ENCODE assay signal across 17 cellular contexts in the genomic region with DNA sequence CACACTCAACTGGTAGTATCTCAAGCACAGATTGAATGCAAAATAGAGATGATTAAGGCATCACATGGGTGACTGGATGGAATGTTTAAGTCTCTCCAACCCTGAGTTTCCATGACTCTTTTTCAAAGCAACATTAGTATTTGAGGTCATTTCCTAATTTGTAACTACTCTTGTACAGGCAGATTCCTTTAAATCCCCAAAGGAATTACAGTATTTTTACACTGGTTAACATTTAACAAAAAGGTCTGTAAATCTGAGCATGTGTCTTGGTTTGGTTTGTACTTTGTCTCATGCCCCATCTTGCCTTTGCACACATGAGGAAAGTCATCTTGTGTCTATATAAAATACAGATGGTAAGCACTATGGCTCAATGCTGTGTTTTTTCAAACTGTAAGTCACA. TPM values are rescaled to one million over a fixed set of nuclear protein-coding genes. Genes with fewer than 3 reads are reported as not detected.
A peak's percentile ranks its signal among the peaks of the same experiment; 100 is the strongest.
DNase-seq lines count a peak whose midpoint lies in the region; ATAC-seq and TF ChIP-seq lines count a peak whose summit lies in the region.
"Had no signal": no experiment of that assay in that cellular context is flagged by ENCODE, and none has a peak within 500 bp of the region (broad histone marks: within the 10 kb centered on the region; RNA-seq: fewer than 3 reads in every experiment).

No MANE protein-coding gene starts in this region.

- DNase-seq in COLO829 (ENCODE audit: low spot score) (peak; percentile 18), ascending aorta (ENCODE audit: low spot score in 2 of 2) (no peak), fibroblast of villous mesenchyme (ENCODE audit: low read depth) (peak; percentile 58), renal cortical epithelial cell (ENCODE audit: low read depth) (peak; percentile 97), NCI-H2171 (lab: John Stamatoyannopoulos, UW) (no peak), T-helper 9 cell (no peak)
- DNase-seq: activated CD8-positive, alpha-beta T cell treated with anti-CD3 and anti-CD28 coated beads, Interleukin-2, amount 10 ng/mL, durations not matched to agents 7 days and 5 days; activated effector memory CD4-positive, alpha-beta T cell treated with Interleukin-2 at 50 U/mL for 16 hours; CD4-positive, CD25-positive, alpha-beta regulatory T cell; esophagus squamous epithelium; MV-4-11; naive thymus-derived CD4-positive, alpha-beta T cell; stimulated activated naive B cell treated with anti-CD40 and anti-IgM and Interleukin-4, amounts not matched to agents 10 μg/mL and 1 μg/mL and 100 μg/mL, for 72 hours had no signal

- TF ChIP-seq CTCF in ascending aorta (IDR thresholded peaks at IDR 0.05): no peak
- TF ChIP-seq CTCF in fibroblast of villous mesenchyme (IDR thresholded peaks at IDR 0.05; ENCODE audit: insufficient read depth, low read depth, low read length): no peak

- no peak for ATAC-seq in GM21360 (IDR thresholded peaks at IDR 0.05; ENCODE audit: unreplicated experiment)
- ATAC-seq in GM21717 (IDR thresholded peaks at IDR 0.05; ENCODE audit: unreplicated experiment): no peak
- ATAC-seq: activated CD8-positive, alpha-beta T cell treated with anti-CD3 and anti-CD28 coated beads, Interleukin-2, amount 10 ng/mL, durations not matched to agents 7 days and 5 days; HCT116; naive thymus-derived CD4-positive, alpha-beta T cell; stimulated activated naive B cell treated with anti-CD40 and anti-IgM and Interleukin-4, amounts not matched to agents 10 μg/mL and 1 μg/mL and 100 μg/mL, for 72 hours had no signal

- peak overlapping the region; percentile 66 to 72 for H3K27ac ChIP-seq in ascending aorta
- H3K27ac ChIP-seq: SJSA1 had no signal

- H3K9me3 ChIP-seq in ascending aorta: no peaks in the 10 kb centered on the region
- H3K9me3 ChIP-seq: esophagus squamous epithelium, SJSA1 had no signal

- H3K4me3 ChIP-seq in ascending aorta (no peak overlapping the region), fibroblast of villous mesenchyme (ENCODE audit: low read depth, low read length) (no peak overlapping the region)
- H3K4me3 ChIP-seq: esophagus squamous epithelium, SJSA1 had no signal

- intact Hi-C loops in ascending aorta (cut with DNase I): loop anchor here (5.0 kb wide), 1 partner anchor 45 kb away; a partner anchor contains a TSS

- peaks cover 8 to 29% of the 10 kb centered on the region in 2 donors for H3K4me1 ChIP-seq in ascending aorta

- peaks cover 5 to 9% of the 10 kb centered on the region in 2 donors for H3K36me3 ChIP-seq in ascending aorta

- no peaks in the 10 kb centered on the region for H3K27me3 ChIP-seq in ascending aorta
- H3K27me3 ChIP-seq: esophagus squamous epithelium, SJSA1 had no signal

RNA-seq across cellular contexts. Expression of a gene that starts 15.1 kb away (rescaled TPM):
- total RNA-seq in ascending aorta (3.8 TPM), fibroblast of villous mesenchyme (30.0 and 30.7 TPM in 2 replicates), renal cortical epithelial cell (30.4 and 35.9 TPM in 2 replicates)

RNA-seq across cellular contexts. Expression of a gene that starts 45.5 kb away (rescaled TPM):
- total RNA-seq in ascending aorta (9.9 TPM), fibroblast of villous mesenchyme (8.7 and 10.8 TPM in 2 replicates), renal cortical epithelial cell (8.0 and 9.7 TPM in 2 replicates)

RNA-seq across cellular contexts. Expression of a gene that starts 57.0 kb away (rescaled TPM):
- total RNA-seq in ascending aorta (not detected), fibroblast of villous mesenchyme (1.6 and 3.9 TPM in 2 replicates), renal cortical epithelial cell (0.17 and 0.25 TPM in 2 replicates)
- total RNA-seq: activated CD8-positive, alpha-beta T cell treated with anti-CD3 and anti-CD28 coated beads, Interleukin-2, amount 10 ng/mL, durations not matched to agents 7 days and 5 days; CD4-positive, CD25-positive, alpha-beta regulatory T cell had no signal

Comparison
In these comparisons a context has a peak if more than half of its experiments do, and no peak if none do; other contexts are left out.
1. DNase-seq: peak in COLO829 (single experiment), fibroblast of villous mesenchyme (single experiment) and renal cortical epithelial cell (single experiment); none in ascending aorta (0 of 2), NCI-H2171 (single experiment) and T-helper 9 cell (single experiment).